In the genomic region with DNA sequence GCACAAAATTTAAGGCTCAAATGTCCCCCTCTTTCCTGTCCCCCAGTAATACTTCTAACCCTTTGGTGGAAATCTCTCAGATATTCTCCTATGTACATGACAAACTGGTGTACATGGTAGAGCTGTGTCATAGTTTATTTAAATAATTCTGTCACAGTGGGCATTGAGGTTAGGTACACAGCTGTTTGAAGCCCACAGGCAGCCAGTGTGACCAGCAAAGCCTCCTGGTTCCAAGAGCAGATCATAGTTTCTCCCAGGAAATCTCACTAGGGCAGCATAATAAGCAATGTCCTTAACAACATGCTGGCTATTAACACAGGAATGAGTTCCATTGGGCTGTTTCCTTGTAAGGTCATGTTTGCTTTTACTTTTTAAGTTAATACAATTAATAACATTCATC, we compare ENCODE assay signal across 26 cellular contexts.
"Had no signal": no experiment of that assay in that cellular context is flagged by ENCODE, and none has a peak within 500 bp of the region (broad histone marks: within the 10 kb centered on the region; RNA-seq: fewer than 3 reads in every experiment).

No MANE protein-coding gene starts in this region.

- H3K9me3 Mint-ChIP-seq: effector memory CD8-positive, alpha-beta T cell; naive thymus-derived CD8-positive, alpha-beta T cell; stimulated activated memory B cell treated with anti-CD40 and anti-IgM and Interleukin-4, amounts not matched to agents 10 μg/mL and 1 μg/mL and 100 μg/mL, for 72 hours had no signal

- H3K36me3 ChIP-seq: esophagus squamous epithelium, heart right ventricle, left lung, neutrophil, spleen, tibial artery, upper lobe of left lung had no signal

- H3K79me2 ChIP-seq: parathyroid adenoma had no signal

- ATAC-seq: effector memory CD8-positive, alpha-beta T cell; heart right ventricle; left cardiac atrium; left lung; naive thymus-derived CD8-positive, alpha-beta T cell; sciatic nerve; stimulated activated memory B cell treated with anti-CD40 and anti-IgM and Interleukin-4, amounts not matched to agents 10 μg/mL and 1 μg/mL and 100 μg/mL, for 72 hours; stimulated activated naive CD8-positive, alpha-beta T cell treated with anti-CD3 and anti-CD28 coated beads, Interleukin-15, Interleukin-2, amounts not matched to agents 100 U/mL and 50 U/mL, for 24 hours had no signal

- H3K4me3 Mint-ChIP-seq: effector memory CD8-positive, alpha-beta T cell; naive thymus-derived CD8-positive, alpha-beta T cell; stimulated activated memory B cell treated with anti-CD40 and anti-IgM and Interleukin-4, amounts not matched to agents 10 μg/mL and 1 μg/mL and 100 μg/mL, for 72 hours had no signal

- DNase-seq: cortex of kidney; effector memory CD8-positive, alpha-beta T cell; erythroblast; esophagus squamous epithelium; foreskin melanocyte; glutamatergic neuron; heart right ventricle; hippocampal formation; left cardiac atrium; naive thymus-derived CD8-positive, alpha-beta T cell; spleen; stimulated activated CD4-positive, alpha-beta T cell treated with anti-CD3 and anti-CD28 coated beads, Interleukin-4, amount 100 ng/mL, for 4 hours; stimulated activated naive CD8-positive, alpha-beta T cell treated with anti-CD3 and anti-CD28 coated beads, Interleukin-15, Interleukin-2, amounts not matched to agents 100 U/mL and 50 U/mL, for 24 hours; substantia nigra; testis; tibial artery; upper lobe of left lung had no signal

- H3K9me3 ChIP-seq: esophagus squamous epithelium, heart right ventricle, left lung, neutrophil, spleen, testis, tibial artery, upper lobe of left lung had no signal

- H3K27ac Mint-ChIP-seq: effector memory CD8-positive, alpha-beta T cell; naive thymus-derived CD8-positive, alpha-beta T cell; progenitor cell of endocrine pancreas; stimulated activated memory B cell treated with anti-CD40 and anti-IgM and Interleukin-4, amounts not matched to agents 10 μg/mL and 1 μg/mL and 100 μg/mL, for 72 hours had no signal

- H3K27ac ChIP-seq: esophagus squamous epithelium, heart right ventricle, left lung, neutrophil, parathyroid adenoma, spleen, testis, tibial artery, upper lobe of left lung had no signal

- H3K4me3 ChIP-seq: esophagus squamous epithelium, heart right ventricle, left lung, spleen, testis, tibial artery, upper lobe of left lung had no signal

- H3K4me1 ChIP-seq: parathyroid adenoma, testis, tibial artery had no signal

- H3K4me1 Mint-ChIP-seq: naive thymus-derived CD8-positive, alpha-beta T cell; stimulated activated memory B cell treated with anti-CD40 and anti-IgM and Interleukin-4, amounts not matched to agents 10 μg/mL and 1 μg/mL and 100 μg/mL, for 72 hours had no signal

- H3K9ac ChIP-seq: parathyroid adenoma had no signal

- H3K27me3 ChIP-seq: esophagus squamous epithelium, heart right ventricle, left lung, neutrophil, spleen, testis, tibial artery, upper lobe of left lung had no signal

- H2AFZ ChIP-seq: parathyroid adenoma had no signal

- FAIRE-seq: endometrium, islet of Langerhans, urothelium cell line had no signal

- H3K36me3 Mint-ChIP-seq: naive thymus-derived CD8-positive, alpha-beta T cell; stimulated activated memory B cell treated with anti-CD40 and anti-IgM and Interleukin-4, amounts not matched to agents 10 μg/mL and 1 μg/mL and 100 μg/mL, for 72 hours had no signal

- H3K27me3 Mint-ChIP-seq: effector memory CD8-positive, alpha-beta T cell; naive thymus-derived CD8-positive, alpha-beta T cell; progenitor cell of endocrine pancreas; stimulated activated memory B cell treated with anti-CD40 and anti-IgM and Interleukin-4, amounts not matched to agents 10 μg/mL and 1 μg/mL and 100 μg/mL, for 72 hours had no signal
